ENCODE assay signal across 8 cellular contexts in the genomic region with DNA sequence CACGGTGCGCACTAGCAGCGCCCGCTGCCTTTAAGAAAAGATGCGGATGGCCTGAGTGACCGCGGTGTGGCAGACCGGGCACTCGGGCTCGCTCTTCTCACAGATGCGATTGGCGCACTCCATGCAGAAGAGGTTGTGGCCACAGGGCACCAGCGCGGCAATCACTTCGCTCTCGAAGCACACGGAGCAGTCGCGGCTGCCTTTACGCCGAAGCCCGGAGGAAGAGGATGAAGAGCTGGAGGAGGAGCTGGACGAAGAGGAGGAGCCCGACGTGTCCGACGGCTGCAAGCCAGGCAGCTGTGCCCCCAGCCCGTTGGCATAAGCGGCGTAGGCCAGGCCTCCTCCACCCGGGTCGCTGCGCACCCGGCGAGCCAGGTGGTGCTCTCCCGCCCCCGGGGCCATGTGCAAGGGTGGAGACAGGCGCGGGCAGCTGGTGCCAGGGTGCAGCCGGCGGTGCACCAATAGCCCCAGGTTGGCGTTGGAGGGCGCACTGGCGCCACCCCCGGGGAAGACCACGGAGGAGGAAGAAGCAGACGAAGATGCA. TPM values are rescaled to one million over a fixed set of nuclear protein-coding genes. Genes with fewer than 3 reads are reported as not detected.
DNase-seq lines count a peak whose midpoint lies in the region; FAIRE-seq and TF ChIP-seq lines count a peak whose summit lies in the region.
"Had no signal": no experiment of that assay in that cellular context is flagged by ENCODE, and none has a peak within 500 bp of the region (broad histone marks: within the 10 kb centered on the region; RNA-seq: fewer than 3 reads in every experiment).

No MANE protein-coding gene starts in this region.

- no peak overlapping the region for H3K4ac ChIP-seq in H1 (replicated peaks; ENCODE audit: insufficient read length, low read depth, low read length)

- H3K4me1 ChIP-seq in HUES6 (ENCODE audit: control insufficient read depth, insufficient read depth, low read length) (peaks cover 21% of the 10 kb centered on the region), H1 (replicated peaks in 1 of 4; ENCODE audit: control insufficient read depth in 3 of 4, insufficient read depth in 4 of 4, low read length in 3 of 4) (peaks cover 4 to 18% (median 9%) of the 10 kb centered on the region in 4 experiments)

- peaks cover 31% of the 10 kb centered on the region for H3K27me3 ChIP-seq in HUES6 (ENCODE audit: control insufficient read depth, insufficient read depth, low read length)
- peaks cover 0 to 8% (median 3%) of the 10 kb centered on the region in 4 experiments; a peak in 4 of 7 replicates for H3K27me3 ChIP-seq in H1 (replicated peaks in 1 of 4; ENCODE audit: control insufficient read depth in 3 of 4, extremely low read depth in 1 of 4, insufficient read depth in 3 of 4, low read length in 3 of 4)

- no peak overlapping the region for H2BK20ac ChIP-seq in H1 (ENCODE audit: low read length)

- peak overlapping the region; percentile 92 for H3K4me2 ChIP-seq in H1 (ENCODE audit: insufficient read depth in 1 of 2, low read depth in 2 of 2, low read length in 2 of 2)

- no peak for TF ChIP-seq POLR2A in H1 (IDR thresholded peaks at IDR 0.05; ENCODE audit: control extremely low read depth in 1 of 2, low read depth in 2 of 2, low read length in 2 of 2)

- H3K18ac ChIP-seq in H1 (ENCODE audit: extremely low read depth, low read length) = no peak overlapping the region

- TF ChIP-seq EP300 in H1 (IDR thresholded peaks at IDR 0.05; ENCODE audit: borderline replicate concordance in 1 of 2, low read depth in 2 of 2, low read length in 2 of 2) = no peak

- H4K91ac ChIP-seq in H1 (replicated peaks; ENCODE audit: insufficient read length, low read length) = no peak overlapping the region

- H3K9me3 ChIP-seq in HUES6 (ENCODE audit: control insufficient read depth, insufficient read depth, low read depth, low read length) = no peaks in the 10 kb centered on the region
- H3K9me3 ChIP-seq in H1 (ENCODE audit: insufficient read depth in 2 of 2, low read depth in 1 of 2, low read length in 1 of 2) = no peaks in the 10 kb centered on the region
- H3K9me3 ChIP-seq: neutrophil had no signal

- H2BK120ac ChIP-seq in H1 (replicated peaks; ENCODE audit: low read depth, low read length) = no peak overlapping the region

- peak overlapping the region; percentile 92 for H3K4me3 Mint-ChIP-seq in Calu3 (ENCODE audit: low read depth, unreplicated experiment)
- H3K4me3 Mint-ChIP-seq in osteocyte (ENCODE audit: unreplicated experiment) = peak overlapping the region; percentile 96

- DNase-seq in Calu3 = no peak
- peak in 1 of 2 experiments; percentile 72 for DNase-seq in H1 (ENCODE audit: low read depth in 1 of 2, low spot score in 2 of 2)
- DNase-seq in osteocyte (ENCODE audit: extremely low spot score, unreplicated experiment) = no peak
- DNase-seq in midbrain (lab: John Stamatoyannopoulos, UW) = no peak
- DNase-seq in stimulated activated CD4-positive, alpha-beta T cell treated with anti-CD3 and anti-CD28 coated beads, Interleukin-4, amount 100 ng/mL, for 24 hours = no peak
- no peak for DNase-seq in kidney glomerular epithelial cell (lab: John Stamatoyannopoulos, UW)

- no peak overlapping the region for H3K23ac ChIP-seq in H1 (ENCODE audit: insufficient read length)

- H3K23me2 ChIP-seq in H1 (ENCODE audit: low read depth, low read length) = peaks cover 33% of the 10 kb centered on the region; the same call in 1 of the 2 replicates

- H3K27me3 Mint-ChIP-seq in Calu3 (ENCODE audit: unreplicated experiment) (peaks cover 31% of the 10 kb centered on the region), osteocyte (ENCODE audit: unreplicated experiment) (no peaks in the 10 kb centered on the region)

- no peak overlapping the region for H3K56ac ChIP-seq in H1 (replicated peaks; ENCODE audit: insufficient read length, low read depth, low read length)

- no peak overlapping the region for H3K14ac ChIP-seq in H1 (ENCODE audit: insufficient read length)

- peaks cover 32% of the 10 kb centered on the region for H3K36me3 Mint-ChIP-seq in Calu3 (ENCODE audit: insufficient read depth, unreplicated experiment)
- H3K36me3 Mint-ChIP-seq in osteocyte (ENCODE audit: unreplicated experiment) = peaks cover 13% of the 10 kb centered on the region

- no peaks in the 10 kb centered on the region for H3K36me3 ChIP-seq in HUES6 (ENCODE audit: control insufficient read depth, insufficient read depth, low read length)
- H3K36me3 ChIP-seq in H1 (ENCODE audit: control insufficient read depth in 2 of 4, insufficient read depth in 4 of 4, low read length in 3 of 4) = peaks cover 0 to 6% (median 0%) of the 10 kb centered on the region in 4 experiments; a peak in 2 of 8 replicates
- H3K36me3 ChIP-seq: neutrophil had no signal

- no peak overlapping the region for H4K8ac ChIP-seq in H1 (ENCODE audit: extremely low read depth, insufficient read depth, low read length)

- CTCF ChIA-PET in Calu3 (lab: Charles Lee) = no interaction called here
- CTCF ChIA-PET in H1 (lab: Charles Lee; ENCODE audit: partially characterized antibody) = interaction anchor here (0.6 to 2.2 kb wide), 12 partner anchors 14 to 632 kb away, joined by 3 to 10 read pairs (median 4); no protein-coding TSS in a partner anchor

- no peak overlapping the region for H2BK5ac ChIP-seq in H1 (ENCODE audit: low read depth, low read length)

- H3K79me2 ChIP-seq in H1 (ENCODE audit: control insufficient read depth in 1 of 2, insufficient read depth in 2 of 2, low read length in 2 of 2) = no peaks in the 10 kb centered on the region; a peak in 1 of 4 replicates

- POLR2A ChIA-PET in H1 (lab: Charles Lee; ENCODE audit: partially characterized antibody) = interaction anchor here (0.7 to 2.2 kb wide), 3 partner anchors 11 to 14 kb away, joined by 3 to 7 read pairs (median 5); no protein-coding TSS in a partner anchor

- H3K9me3 Mint-ChIP-seq in Calu3 (ENCODE audit: low read depth, unreplicated experiment) (no peaks in the 10 kb centered on the region), osteocyte (ENCODE audit: unreplicated experiment) (no peaks in the 10 kb centered on the region)

- H2AFZ ChIP-seq in H1 (ENCODE audit: low read length) = no peak overlapping the region

- no peak for FAIRE-seq in H1 (lab: Jason Lieb, UNC)

- no peak overlapping the region for H2BK15ac ChIP-seq in H1 (ENCODE audit: low read length)

- WGBS in H1 (ENCODE audit: extremely low coverage in 1 of 2, insufficient coverage in 1 of 2, insufficient read length in 1 of 2, insufficient replicate concordance in 2 of 2, low coverage in 1 of 2, low lambda C conversion rate in 2 of 2, missing lambda C conversion rate in 1 of 2), 2 experiments = 22% methylated on average over 40 of the region's 47 CpGs; no CpG with 5 or more reads in 1 of the 2 experiments

- TF ChIP-seq CTCF in Calu3 (IDR thresholded peaks at IDR 0.05; ENCODE audit: unreplicated experiment) = no peak
- TF ChIP-seq CTCF in H1 (IDR thresholded peaks at IDR 0.05; ENCODE audit: control extremely low read depth in 1 of 3, insufficient read depth in 1 of 3, low read depth in 1 of 3, low read length in 3 of 3) = peak in 2 of 3 experiments; percentile 14 to 19; a peak in 1 of 4 replicates
- no peak for TF ChIP-seq CTCF in osteocyte (IDR thresholded peaks at IDR 0.05)

- H2AK5ac ChIP-seq in H1 (ENCODE audit: low read depth, low read length) = no peak overlapping the region

- intact Hi-C loops in Calu3 (cut with micrococcal nuclease; ENCODE audit: unreplicated experiment) = no loop called here

- no peaks in the 10 kb centered on the region for H3K79me1 ChIP-seq in H1 (ENCODE audit: low read depth, low read length)

- H3K27ac ChIP-seq in HUES6 (ENCODE audit: low read depth, low read length) (no peak overlapping the region), H1 (ENCODE audit: low read depth, low read length) (no peak overlapping the region)
- H3K27ac ChIP-seq: neutrophil had no signal

- no TSS peak for BruUV-seq in Calu3 (replicated peaks; lab: Mats Ljungman, UMichigan)

- H3K9ac ChIP-seq in HUES6 (ENCODE audit: low read length) (no peak overlapping the region), H1 (replicated peaks in 1 of 4; ENCODE audit: extremely low read depth in 1 of 4, low read depth in 3 of 4, low read length in 3 of 4) (no peak overlapping the region)

- H4K20me1 ChIP-seq in H1 (replicated peaks in 1 of 2; ENCODE audit: control insufficient read depth in 1 of 2, insufficient read depth in 2 of 2, low read length in 2 of 2) = peaks cover 5 to 10% of the 10 kb centered on the region in 2 experiments

- H3K4me1 Mint-ChIP-seq in Calu3 (ENCODE audit: low read depth, unreplicated experiment) = peaks cover 21% of the 10 kb centered on the region
- H3K4me1 Mint-ChIP-seq in osteocyte (ENCODE audit: unreplicated experiment) = peaks cover 35% of the 10 kb centered on the region

- H3K4me3 ChIP-seq in HUES6 (ENCODE audit: low read depth, low read length) (peak overlapping the region; percentile 92), H1 (ENCODE audit: extremely low read depth in 1 of 4, insufficient read depth in 2 of 4, low read depth in 3 of 4, low read length in 4 of 4) (peak overlapping the region; percentile 72 to 98 (median 90))

- H4K5ac ChIP-seq in H1 (ENCODE audit: insufficient read length, low read depth, low read length) = no peak overlapping the region

- TF ChIP-seq RAD21 in H1 (IDR thresholded peaks at IDR 0.05 in 1 of 2, conservative IDR thresholded peaks at IDR 0.05 in 1 of 2; ENCODE audit: low read depth in 2 of 2, low read length in 2 of 2) = peak; percentile 12 to 35; a peak in 2 of 4 replicates

- H2BK12ac ChIP-seq in H1 (ENCODE audit: low read depth, low read length) = no peak overlapping the region

- H3K27ac Mint-ChIP-seq in Calu3 (ENCODE audit: unreplicated experiment) (no peak overlapping the region), osteocyte (ENCODE audit: unreplicated experiment) (peak overlapping the region; percentile 62)

TF ChIP-seq in H1, 55 proteins besides CTCF, POLR2A, EP300 and RAD21 (continues in another document):
- TF ChIP-seq TAF1 (IDR thresholded peaks at IDR 0.05; ENCODE audit: low read depth, low read length) = peak; percentile 20; the same call in 1 of the 2 replicates
- no peak for TF ChIP-seq FOSL1 (IDR thresholded peaks at IDR 0.05; ENCODE audit: insufficient read depth, low read depth, low read length)
- no peak for TF ChIP-seq TAF7 (optimal IDR thresholded peaks at IDR 0.05; ENCODE audit: borderline replicate concordance, low read depth, low read length)
- TF ChIP-seq ASH2L (IDR thresholded peaks at IDR 0.05; ENCODE audit: low read length) = peak; percentile 67
- TF ChIP-seq RBBP5 (IDR thresholded peaks at IDR 0.05; ENCODE audit: borderline replicate concordance, low read depth, low read length) = no peak

RNA-seq across cellular contexts. Expression of gene MEX3B, which starts 2.6 kb away (rescaled TPM):
- total RNA-seq in Calu3 (2022) = 1.7 and 2.0 TPM in 2 replicates
- total RNA-seq in H1 (2021; fragmentation: NEBNext Ultra II Directional; extraction: Animal tissue kit (Norgen Biotek cat#: 25700)) = 15.6 and 15.9 TPM in 2 replicates
- 8.0 and 13.6 TPM in 2 replicates for polyA plus RNA-seq in H1 (2011; rRNA removed)
- 7.7 TPM for polyA plus RNA-seq in H1 (2011; cell fraction: cytosol; rRNA removed)
- polyA plus RNA-seq in H1 (2011; cell fraction: nucleus; rRNA removed) = 10.9 TPM
- 6.3 to 10.4 TPM (median 7.5 TPM) in 4 replicates for polyA plus RNA-seq in H1 (2012, experiment 1 of 2)
- 8.6 TPM for polyA plus RNA-seq in H1 (2012, experiment 2 of 2)
- polyA plus RNA-seq in H1 (2013, experiment 1 of 2) = 8.4 TPM
- 7.9 TPM for polyA plus RNA-seq in H1 (2013, experiment 2 of 2)
- polyA minus RNA-seq in H1 (2011; rRNA and poly(A)+ RNA removed) = 3.0 and 3.1 TPM in 2 replicates
- 9.0 TPM for polyA minus RNA-seq in H1 (2011; cell fraction: cytosol; rRNA and poly(A)+ RNA removed)
- polyA minus RNA-seq in H1 (2011; cell fraction: nucleus; rRNA and poly(A)+ RNA removed) = 9.1 TPM
- total RNA-seq in osteocyte = 22.7 and 24.5 TPM in 2 replicates

Comparison
In these comparisons a context has a peak if more than half of its experiments do, and no peak if none do; other contexts are left out.
1. CTCF ChIP-seq: peak in H1 (2 of 3); none in Calu3 (single experiment) and osteocyte (single experiment).